In genomic region chr2:60602828-60603532, GRCh38 we compare ENCODE assay signal across 1 cellular context.
TF ChIP-seq lines count a peak whose summit lies in the region.

No MANE protein-coding gene starts in this region.

TF ChIP-seq in WTC11, 78 proteins besides CTCF, POLR2A, EP300 and RAD21:
- TF ChIP-seq E2F5 (CRISPR knock-in tag; IDR thresholded peaks at IDR 0.05) (no peak), ELF4 (CRISPR knock-in tag; IDR thresholded peaks at IDR 0.05; ENCODE audit: low read depth) (no peak), RORB (CRISPR knock-in tag; IDR thresholded peaks at IDR 0.05) (no peak), E2F1 (CRISPR knock-in tag; IDR thresholded peaks at IDR 0.05) (no peak), SP1 (CRISPR knock-in tag; conservative IDR thresholded peaks at IDR 0.05) (no peak), NR3C1 (CRISPR knock-in tag; conservative IDR thresholded peaks at IDR 0.05; ENCODE audit: low read depth) (no peak), SOX15 (CRISPR knock-in tag; IDR thresholded peaks at IDR 0.05) (no peak), NFE2L1 (CRISPR knock-in tag; IDR thresholded peaks at IDR 0.05) (no peak), MLX (CRISPR knock-in tag; IDR thresholded peaks at IDR 0.05) (no peak), ZBTB43 (CRISPR knock-in tag; IDR thresholded peaks at IDR 0.05) (no peak)
